In the genomic region with DNA sequence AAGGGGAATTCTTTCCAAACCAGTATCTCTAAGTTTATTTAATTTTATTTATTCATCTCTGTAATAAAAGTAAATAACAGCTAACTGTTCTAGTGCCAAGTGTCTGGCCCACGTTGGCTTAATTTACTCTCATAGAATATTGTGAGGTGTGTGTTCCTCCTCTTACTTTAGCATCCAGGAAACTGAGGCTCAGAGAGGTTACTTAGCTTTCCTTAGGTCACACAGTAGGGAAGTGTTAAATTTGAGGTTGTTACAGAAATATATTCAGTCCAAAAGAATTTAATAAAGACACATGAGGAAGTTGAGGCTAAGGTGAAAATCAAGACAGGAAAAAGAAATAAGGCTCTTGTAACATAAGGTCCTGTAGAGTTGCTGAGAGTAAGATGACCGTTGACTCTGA, we compare ENCODE assay signal across 34 cellular contexts.
"Had no signal": no experiment of that assay in that cellular context is flagged by ENCODE, and none has a peak within 500 bp of the region (broad histone marks: within the 10 kb centered on the region; RNA-seq: fewer than 3 reads in every experiment).

No MANE protein-coding gene starts in this region.

- H3K36me3 ChIP-seq: MG63 had no signal

- H3K4me3 ChIP-seq: MG63 had no signal

- DNase-seq: Karpas-422, Kasumi-1, MG63, MM.1S, MV-4-11, NCI-H1048, NCI-H1092, NCI-H1092 treated with DMSO at 0.1 percent for 48 hours, NCI-H1105, NCI-H1105 treated with DMSO at 0.1 percent for 48 hours, NCI-H1417, NCI-H1417 treated with DMSO at 0.1 percent for 48 hours, NCI-H1436, NCI-H1436 treated with DMSO at 0.1 percent for 48 hours, NCI-H146, NCI-H1694, NCI-H1694 treated with DMSO at 0.1 percent for 48 hours, NCI-H187, NCI-H187 treated with DMSO at 0.1 percent for 48 hours, NCI-H1930, NCI-H2029, NCI-H2029 treated with DMSO at 0.1 percent for 48 hours, NCI-H2081, NCI-H2081 treated with DMSO at 0.1 percent for 48 hours, NCI-H2107, NCI-H2171, NCI-H2171 treated with DMSO at 0.1 percent for 48 hours, NCI-H2227 treated with DMSO at 0.1 percent for 48 hours, NCI-H226, NCI-H345, NCI-H446, NCI-H446 treated with DMSO at 0.1 percent for 48 hours, NCI-H510A, NCI-H510A treated with DMSO at 0.1 percent for 48 hours had no signal

- H3K9me3 ChIP-seq: MG63 had no signal

- H3K27me3 ChIP-seq: MG63 had no signal
